Comparison of ENCODE assay signal across 11 cellular contexts in the genomic region with DNA sequence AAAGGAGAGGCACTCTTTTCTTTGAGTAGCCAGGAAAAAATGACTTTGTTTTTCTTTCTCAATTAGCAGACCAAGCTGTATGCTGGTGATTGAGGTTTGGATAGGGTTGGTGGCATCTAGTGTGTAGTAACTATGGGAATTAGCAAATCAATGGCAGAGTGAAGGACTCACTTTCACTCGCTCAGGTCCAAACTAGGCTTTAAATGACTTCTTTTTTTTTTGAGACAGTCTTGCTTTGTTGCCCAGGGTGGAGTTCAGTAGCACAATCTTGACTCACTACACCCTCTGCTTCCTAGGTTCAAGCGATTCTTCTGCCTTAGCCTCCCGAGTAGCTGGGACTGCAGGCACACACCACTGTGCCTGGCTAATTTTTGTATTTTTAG. TPM values are rescaled to one million over a fixed set of nuclear protein-coding genes. Genes with fewer than 3 reads are reported as not detected.
DNase-seq lines count a peak whose midpoint lies in the region; ATAC-seq and TF ChIP-seq lines count a peak whose summit lies in the region.
"Had no signal": no experiment of that assay in that cellular context is flagged by ENCODE, and none has a peak within 500 bp of the region (broad histone marks: within the 10 kb centered on the region; RNA-seq: fewer than 3 reads in every experiment).

No MANE protein-coding gene starts in this region.

- peaks cover 22% of the 10 kb centered on the region; the same call in 1 of the 2 replicates for H3K79me2 ChIP-seq in PC-3 (ENCODE audit: low read length)
- peaks cover 32% of the 10 kb centered on the region for H3K79me2 ChIP-seq in SK-N-SH (ENCODE audit: insufficient read depth)

- no peak overlapping the region for H3K23ac ChIP-seq in mesenchymal stem cell (ENCODE audit: low read length in 2 of 2)

- H4K91ac ChIP-seq in mesenchymal stem cell (ENCODE audit: low read length), result no peak overlapping the region

- H3K27me3 ChIP-seq in PC-3 (ENCODE audit: low read length), result no peaks in the 10 kb centered on the region
- H3K27me3 ChIP-seq in mesenchymal stem cell (ENCODE audit: control insufficient read depth in 1 of 2, insufficient read depth in 1 of 2, low read length in 2 of 2), result no peaks in the 10 kb centered on the region
- no peaks in the 10 kb centered on the region for H3K27me3 ChIP-seq in SK-N-SH (ENCODE audit: insufficient read depth)
- H3K27me3 ChIP-seq: SJSA1 had no signal

- POLR2A ChIA-PET in PC-3 (lab: Charles Lee; ENCODE audit: unreplicated experiment) (no interaction called here), SK-N-SH (lab: Yijun Ruan, JAX) (no interaction called here)

- H3K36me3 ChIP-seq in PC-3 (ENCODE audit: low read depth, low read length) (peaks cover 10% of the 10 kb centered on the region), mesenchymal stem cell (ENCODE audit: control insufficient read depth in 1 of 2, insufficient read depth in 2 of 2, low read depth in 1 of 2, low read length in 2 of 2) (peaks cover 9 to 20% of the 10 kb centered on the region in 2 experiments), SK-N-SH (replicated peaks in 1 of 2; ENCODE audit: control insufficient read depth in 1 of 2, insufficient read depth in 2 of 2, low read length in 1 of 2) (peaks cover 0 to 26% of the 10 kb centered on the region in 2 experiments)

- H3K4ac ChIP-seq in mesenchymal stem cell (ENCODE audit: low read depth in 1 of 2, low read length in 2 of 2), result no peak overlapping the region

- H3K14ac ChIP-seq in mesenchymal stem cell (ENCODE audit: low read length in 2 of 2), result no peak overlapping the region

- H3K4me3 ChIP-seq in PC-3 (ENCODE audit: low read length) (no peak overlapping the region), mesenchymal stem cell (ENCODE audit: insufficient read depth in 1 of 2, low read depth in 1 of 2, low read length in 2 of 2) (no peak overlapping the region), SK-N-SH (ENCODE audit: low read depth in 2 of 2, low read length in 1 of 2) (no peak overlapping the region)
- H3K4me3 ChIP-seq: SJSA1 had no signal

- intact Hi-C loops in PC-3 (cut with micrococcal nuclease), result no loop called here

- peak; percentile 25 for ATAC-seq in GM19023 (IDR thresholded peaks at IDR 0.05; ENCODE audit: unreplicated experiment)
- ATAC-seq in HG02623 (IDR thresholded peaks at IDR 0.05; ENCODE audit: unreplicated experiment), result peak; percentile 4
- ATAC-seq in PC-3, result no peak; the same call in 1 of the 2 replicates
- ATAC-seq in GM21360 (IDR thresholded peaks at IDR 0.05; ENCODE audit: unreplicated experiment), result no peak

- no peak overlapping the region for H4K8ac ChIP-seq in mesenchymal stem cell (ENCODE audit: low read length)

- H3F3A ChIP-seq in PC-3 (ENCODE audit: low read length, unreplicated experiment) (peaks cover 4% of the 10 kb centered on the region), SK-N-SH (replicated peaks; ENCODE audit: insufficient read depth) (peaks cover 4% of the 10 kb centered on the region)

- peak overlapping the region; percentile 51 for H2BK5ac ChIP-seq in mesenchymal stem cell (ENCODE audit: low read depth, low read length, poor library complexity, severe bottlenecking)

- H2BK12ac ChIP-seq in mesenchymal stem cell (ENCODE audit: low read length in 2 of 2), result no peak overlapping the region

- H3K9me2 ChIP-seq in PC-3 (replicated peaks; ENCODE audit: low read length) (no peaks in the 10 kb centered on the region), SK-N-SH (no peaks in the 10 kb centered on the region)

- H3K4me1 ChIP-seq in PC-3 (ENCODE audit: insufficient read depth, low read length) (peaks cover 8% of the 10 kb centered on the region), mesenchymal stem cell (ENCODE audit: control insufficient read depth, insufficient read depth, low read depth, low read length) (peaks cover 8% of the 10 kb centered on the region), SK-N-SH (ENCODE audit: control insufficient read depth in 1 of 2, insufficient read depth in 2 of 2, low read depth in 1 of 2, low read length in 1 of 2) (no peaks in the 10 kb centered on the region)

- peak overlapping the region; percentile 98 for H2AK5ac ChIP-seq in mesenchymal stem cell (ENCODE audit: low read length, severe bottlenecking)

- CTCF ChIA-PET in PC-3 (lab: Charles Lee) (no interaction called here), SK-N-SH (lab: Yijun Ruan, JAX) (no interaction called here)

- no peak overlapping the region for H3K18ac ChIP-seq in mesenchymal stem cell (ENCODE audit: low read depth in 1 of 2, low read length in 2 of 2)

- no TSS peak for BruUV-seq in PC-3 (replicated peaks; lab: Mats Ljungman, UMichigan)

- H3K9ac ChIP-seq in PC-3 (ENCODE audit: low read length), result no peak overlapping the region
- no peak overlapping the region for H3K9ac ChIP-seq in mesenchymal stem cell (ENCODE audit: low read length)
- no peak overlapping the region for H3K9ac ChIP-seq in SK-N-SH

- no peak overlapping the region for H3K27ac ChIP-seq in PC-3 (ENCODE audit: low read length)
- peak overlapping the region; percentile 89 for H3K27ac ChIP-seq in mesenchymal stem cell (ENCODE audit: low read length, poor library complexity, severe bottlenecking)
- no peak overlapping the region for H3K27ac ChIP-seq in SK-N-SH (ENCODE audit: low read depth in 2 of 2, low read length in 1 of 2)
- H3K27ac ChIP-seq: HL-60, SJSA1 had no signal

- DNase-seq in PC-3 (no peak), mesenchymal stem cell (peak; percentile 5), NCI-H1436 treated with DMSO at 0.1 percent for 48 hours (lab: John Stamatoyannopoulos, UW) (no peak), SK-N-SH (no peak)
- DNase-seq: hippocampal formation, NCI-H2107 had no signal

- no peak for TF ChIP-seq CTCF in PC-3 (conservative IDR thresholded peaks at IDR 0.05; ENCODE audit: low read depth, low read length)
- no peak for TF ChIP-seq CTCF in SK-N-SH (IDR thresholded peaks at IDR 0.05)

- 94% methylated on average over 3 of the region's 3 CpGs for WGBS in mesenchymal stem cell
- 72% methylated on average over 3 of the region's 3 CpGs for WGBS in SK-N-SH (ENCODE audit: low lambda C conversion rate)

- H3K9me3 ChIP-seq in PC-3 (ENCODE audit: low read length) (no peaks in the 10 kb centered on the region), mesenchymal stem cell (ENCODE audit: control insufficient read depth, low read length) (peaks cover 4% of the 10 kb centered on the region), SK-N-SH (0 out of 2 replicates have a peak, but pooled peaks cover 10% of the 10 kb centered on the region)
- H3K9me3 ChIP-seq: SJSA1 had no signal

- H3K79me1 ChIP-seq in mesenchymal stem cell (replicated peaks; ENCODE audit: low read length, poor library complexity, severe bottlenecking), result peaks cover 5% of the 10 kb centered on the region

- H2BK120ac ChIP-seq in mesenchymal stem cell (ENCODE audit: low read depth, low read length), result no peak overlapping the region

- H4K20me1 ChIP-seq in PC-3 (ENCODE audit: low read length) (no peaks in the 10 kb centered on the region), SK-N-SH (ENCODE audit: insufficient read depth) (no peaks in the 10 kb centered on the region)

- H2AFZ ChIP-seq in PC-3 (ENCODE audit: low read length) (no peak overlapping the region), mesenchymal stem cell (ENCODE audit: low read depth, low read length) (no peak overlapping the region), SK-N-SH (ENCODE audit: low read depth) (no peak overlapping the region)

- no peak for TF ChIP-seq RAD21 in SK-N-SH (IDR thresholded peaks at IDR 0.05; ENCODE audit: low read length)

- H3K4me2 ChIP-seq in PC-3 (ENCODE audit: low read length), result peak overlapping the region; percentile 14
- no peak overlapping the region for H3K4me2 ChIP-seq in mesenchymal stem cell (ENCODE audit: low read length, poor library complexity, severe bottlenecking)
- H3K4me2 ChIP-seq in SK-N-SH, result no peak overlapping the region

- no peak overlapping the region for H2BK15ac ChIP-seq in mesenchymal stem cell (ENCODE audit: low read depth, poor library complexity, severe bottlenecking)

- no peak for TF ChIP-seq EP300 in SK-N-SH (IDR thresholded peaks at IDR 0.05; ENCODE audit: borderline replicate concordance in 1 of 2, low read depth in 1 of 2, low read length in 1 of 2)

TF ChIP-seq in SK-N-SH, 30 proteins besides CTCF, POLR2A, EP300 and RAD21 (continues in another document):
- no peak for TF ChIP-seq TAF1 (IDR thresholded peaks at IDR 0.05; ENCODE audit: borderline replicate concordance, low read depth, low read length)
- no peak for TF ChIP-seq GATA2 (CRISPR knock-in tag; IDR thresholded peaks at IDR 0.05)
- no peak for TF ChIP-seq FOSL2 (IDR thresholded peaks at IDR 0.05; ENCODE audit: borderline replicate concordance, low read depth)
- TF ChIP-seq CHD2 (IDR thresholded peaks at IDR 0.05; ENCODE audit: low read length, partially characterized antibody), result no peak
- no peak for TF ChIP-seq JUND (IDR thresholded peaks at IDR 0.05)
- TF ChIP-seq NRF1 (IDR thresholded peaks at IDR 0.05; ENCODE audit: low read depth, low read length), result no peak
- no peak for TF ChIP-seq RCOR1 (IDR thresholded peaks at IDR 0.05; ENCODE audit: low read length)
- TF ChIP-seq, protein P1, sequence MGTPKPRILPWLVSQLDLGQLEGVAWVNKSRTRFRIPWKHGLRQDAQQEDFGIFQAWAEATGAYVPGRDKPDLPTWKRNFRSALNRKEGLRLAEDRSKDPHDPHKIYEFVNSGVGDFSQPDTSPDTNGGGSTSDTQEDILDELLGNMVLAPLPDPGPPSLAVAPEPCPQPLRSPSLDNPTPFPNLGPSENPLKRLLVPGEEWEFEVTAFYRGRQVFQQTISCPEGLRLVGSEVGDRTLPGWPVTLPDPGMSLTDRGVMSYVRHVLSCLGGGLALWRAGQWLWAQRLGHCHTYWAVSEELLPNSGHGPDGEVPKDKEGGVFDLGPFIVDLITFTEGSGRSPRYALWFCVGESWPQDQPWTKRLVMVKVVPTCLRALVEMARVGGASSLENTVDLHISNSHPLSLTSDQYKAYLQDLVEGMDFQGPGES (IDR thresholded peaks at IDR 0.05; ENCODE audit: low read depth, low read length), result no peak

RNA-seq across cellular contexts. Expression of a gene that starts 35.9 kb away (rescaled TPM):
- total RNA-seq in PC-3 (2014; rRNA removed), result 39.5 and 42.2 TPM in 2 replicates
- polyA plus RNA-seq in mesenchymal stem cell (2013, experiment 1 of 2), result 24.8 TPM
- 26.3 TPM for polyA plus RNA-seq in mesenchymal stem cell (2013, experiment 2 of 2)
- polyA plus RNA-seq in SK-N-SH (2012; rRNA removed), result 10.1 and 16.0 TPM in 2 replicates
- 16.2 and 18.4 TPM in 2 replicates for polyA plus RNA-seq in SK-N-SH (2012; cell fraction: cytosol; rRNA removed)
- polyA plus RNA-seq in SK-N-SH (2012; cell fraction: nucleus; rRNA removed), result 10.2 and 18.1 TPM in 2 replicates

Comparison
In these comparisons a context has a peak if more than half of its experiments do, and no peak if none do; other contexts are left out.
1. ATAC-seq: peak in GM19023 (single experiment) and HG02623 (single experiment); none in PC-3 (single experiment) and GM21360 (single experiment).